In the genomic region with DNA sequence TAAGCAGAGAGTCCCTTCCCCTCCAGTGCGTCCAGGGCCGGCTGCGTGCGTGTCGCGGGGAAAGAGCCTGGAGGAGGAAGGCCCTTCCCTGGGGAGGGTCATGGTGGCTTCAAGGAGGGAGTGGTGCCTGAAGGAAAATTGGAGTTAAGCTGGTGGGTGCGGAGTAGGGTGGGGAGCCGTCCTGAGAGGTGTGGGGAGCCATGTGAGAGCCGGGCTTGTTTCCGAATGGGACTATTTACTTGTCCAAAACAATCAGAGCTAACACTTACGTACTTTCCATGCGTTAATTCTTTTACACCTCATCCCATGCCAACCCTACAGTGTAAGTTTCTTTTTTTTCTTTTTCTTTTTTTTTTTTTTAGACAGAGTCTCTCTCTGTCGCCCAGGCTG, we compare ENCODE assay signal across 8 cellular contexts. TPM values are rescaled to one million over a fixed set of nuclear protein-coding genes. Genes with fewer than 3 reads are reported as not detected.
DNase-seq lines count a peak whose midpoint lies in the region; ATAC-seq, FAIRE-seq and TF ChIP-seq lines count a peak whose summit lies in the region.

No MANE protein-coding gene starts in this region.

- H3K27ac ChIP-seq in left ventricle myocardium inferior (replicated peaks) (peak overlapping the region; percentile 92), skin epidermis (peak overlapping the region; percentile 39 to 96 (median 89))

- CTCF ChIA-PET in activated CD4-positive, alpha-beta memory T cell treated with anti-CD3 and anti-CD28 coated beads, Interleukin-2, amount 10 ng/mL, durations not matched to agents 7 days and 5 days (lab: Charles Lee), result no interaction called here

- TF ChIP-seq CTCF in left ventricle myocardium inferior (IDR thresholded peaks at IDR 0.05; ENCODE audit: borderline replicate concordance), result no peak

- peak overlapping the region; percentile 99 for H3K4me3 Mint-ChIP-seq in activated CD4-positive, alpha-beta memory T cell treated with anti-CD3 and anti-CD28 coated beads, Interleukin-2, amount 10 ng/mL, durations not matched to agents 7 days and 5 days

- no peak for FAIRE-seq in GM19239 (lab: Jason Lieb, UNC)

- peak overlapping the region; percentile 86 for H3K4me3 ChIP-seq in left ventricle myocardium inferior
- peak overlapping the region; percentile 66 to 94 (median 75) for H3K4me3 ChIP-seq in skin epidermis

- no peaks in the 10 kb centered on the region for H3K27me3 Mint-ChIP-seq in activated CD4-positive, alpha-beta memory T cell treated with anti-CD3 and anti-CD28 coated beads, Interleukin-2, amount 10 ng/mL, durations not matched to agents 7 days and 5 days

- peaks cover 11% of the 10 kb centered on the region for H3K36me3 ChIP-seq in ES-I3 (ENCODE audit: insufficient read depth, low read length)
- peaks cover 43% of the 10 kb centered on the region for H3K36me3 ChIP-seq in left ventricle myocardium inferior

- intact Hi-C loops in left ventricle myocardium inferior (cut with micrococcal nuclease), result no loop called here

- ATAC-seq in HG02759 (IDR thresholded peaks at IDR 0.05; ENCODE audit: unreplicated experiment), result peak; percentile 28

- H3K9me3 Mint-ChIP-seq in activated CD4-positive, alpha-beta memory T cell treated with anti-CD3 and anti-CD28 coated beads, Interleukin-2, amount 10 ng/mL, durations not matched to agents 7 days and 5 days, result no peaks in the 10 kb centered on the region

- H3K9ac ChIP-seq in ES-I3 (ENCODE audit: low read depth, low read length), result peak overlapping the region; percentile 92

- H3K27ac Mint-ChIP-seq in activated CD4-positive, alpha-beta memory T cell treated with anti-CD3 and anti-CD28 coated beads, Interleukin-2, amount 10 ng/mL, durations not matched to agents 7 days and 5 days, result peak overlapping the region; percentile 88

- H3K36me3 Mint-ChIP-seq in activated CD4-positive, alpha-beta memory T cell treated with anti-CD3 and anti-CD28 coated beads, Interleukin-2, amount 10 ng/mL, durations not matched to agents 7 days and 5 days (ENCODE audit: low read depth), result peaks cover 14% of the 10 kb centered on the region

- H3K9me3 ChIP-seq in ES-I3 (ENCODE audit: control insufficient read depth, insufficient read depth, low read length) (no peaks in the 10 kb centered on the region), left ventricle myocardium inferior (replicated peaks) (no peaks in the 10 kb centered on the region)

- DNase-seq in activated CD4-positive, alpha-beta memory T cell treated with anti-CD3 and anti-CD28 coated beads, Interleukin-2, amount 10 ng/mL, durations not matched to agents 7 days and 5 days, result no peak
- peak; percentile 30 for DNase-seq in left ventricle myocardium inferior
- DNase-seq in T-helper 9 cell, result no peak
- DNase-seq in GM19239 (ENCODE audit: insufficient read length, low spot score), result no peak
- DNase-seq in effector CD8-positive, alpha-beta T cell (lab: John Stamatoyannopoulos, UW), result no peak

- no peaks in the 10 kb centered on the region for H3K27me3 ChIP-seq in left ventricle myocardium inferior (ENCODE audit: low read depth)

- POLR2A ChIA-PET in activated CD4-positive, alpha-beta memory T cell treated with anti-CD3 and anti-CD28 coated beads, Interleukin-2, amount 10 ng/mL, durations not matched to agents 7 days and 5 days (lab: Charles Lee), result interaction anchor here (0.6 to 1.8 kb wide), 14 partner anchors 9 to 448 kb away, joined by 3 to 5 read pairs (median 3); no protein-coding TSS in a partner anchor

- H3K4me1 Mint-ChIP-seq in activated CD4-positive, alpha-beta memory T cell treated with anti-CD3 and anti-CD28 coated beads, Interleukin-2, amount 10 ng/mL, durations not matched to agents 7 days and 5 days, result peaks cover 45% of the 10 kb centered on the region

- peaks cover 4% of the 10 kb centered on the region for H3K4me1 ChIP-seq in ES-I3 (ENCODE audit: insufficient read depth, low read length)
- peaks cover 66% of the 10 kb centered on the region for H3K4me1 ChIP-seq in left ventricle myocardium inferior

RNA-seq across cellular contexts. Expression of a gene that starts 0.8 kb away (rescaled TPM):
- 10 to 100 TPM; 24.1 to 24.9 TPM for total RNA-seq in activated CD4-positive, alpha-beta memory T cell treated with anti-CD3 and anti-CD28 coated beads, Interleukin-2, amount 10 ng/mL, durations not matched to agents 7 days and 5 days
- total RNA-seq in left ventricle myocardium inferior, result 13.2 TPM

RNA-seq across cellular contexts. Expression of a gene that starts 0.8 kb away (rescaled TPM):
- 10 to 100 TPM; 47.6 to 53.4 TPM for total RNA-seq in activated CD4-positive, alpha-beta memory T cell treated with anti-CD3 and anti-CD28 coated beads, Interleukin-2, amount 10 ng/mL, durations not matched to agents 7 days and 5 days
- 121 TPM for total RNA-seq in left ventricle myocardium inferior
